Comparison of ENCODE assay signal across 10 cellular contexts in genomic region chr11:8209208-8209807, GRCh38. TPM values are rescaled to one million over a fixed set of nuclear protein-coding genes. Genes with fewer than 3 reads are reported as not detected.
A peak's percentile ranks its signal among the peaks of the same experiment; 100 is the strongest.
DNase-seq lines count a peak whose midpoint lies in the region; ATAC-seq and TF ChIP-seq lines count a peak whose summit lies in the region.
"Had no signal": no experiment of that assay in that cellular context is flagged by ENCODE, and none has a peak within 500 bp of the region (broad histone marks: within the 10 kb centered on the region; RNA-seq: fewer than 3 reads in every experiment).

No MANE protein-coding gene starts in this region.

- peak; percentile 15 to 30 for TF ChIP-seq CTCF in fibroblast of lung (conservative IDR thresholded peaks at IDR 0.05 in 1 of 2, IDR thresholded peaks at IDR 0.05 in 1 of 2; ENCODE audit: low read depth in 1 of 2, low read length in 2 of 2)

- H3K27me3 ChIP-seq in fibroblast of lung (ENCODE audit: control insufficient read depth, insufficient read depth, low read length) = peaks cover 3% of the 10 kb centered on the region

- H2AFZ ChIP-seq in fibroblast of lung (ENCODE audit: low read length) = no peak overlapping the region

- H3K4me2 ChIP-seq in fibroblast of lung (ENCODE audit: extremely low read depth, insufficient read depth, low read length) = no peak overlapping the region

- peak; percentile 54 for DNase-seq in activated CD4-positive, CD25-positive, alpha-beta regulatory T cell treated with anti-CD3 and anti-CD28 coated beads, Interleukin-2, amount 50 U/mL, for 72 hours
- DNase-seq in OCI-M1 (lab: John Stamatoyannopoulos, UW) (peak; percentile 64), fibroblast of lung (ENCODE audit: low read depth in 2 of 2) (no peak)
- DNase-seq in stimulated activated CD4-positive, alpha-beta T cell treated with anti-CD3 and anti-CD28 coated beads, Interleukin-4, amount 100 ng/mL, for 1 hour = peak; percentile 16
- DNase-seq: CD4-positive, alpha-beta T cell; psoas muscle had no signal

- no peaks in the 10 kb centered on the region for H3K79me2 ChIP-seq in fibroblast of lung (ENCODE audit: control insufficient read depth, insufficient read depth, low read length)

- H3K4me1 ChIP-seq in fibroblast of lung (ENCODE audit: control insufficient read depth, extremely low read depth, insufficient read depth, low read length) = no peaks in the 10 kb centered on the region
- H3K4me1 ChIP-seq: psoas muscle had no signal

- no peak for ATAC-seq in activated CD4-positive, CD25-positive, alpha-beta regulatory T cell treated with anti-CD3 and anti-CD28 coated beads, Interleukin-2, amount 50 U/mL, for 24 hours
- ATAC-seq in HG03159 (IDR thresholded peaks at IDR 0.05; ENCODE audit: unreplicated experiment) = no peak
- no peak for ATAC-seq in GM19395 (IDR thresholded peaks at IDR 0.05; ENCODE audit: unreplicated experiment)
- no peak for ATAC-seq in GM18502 (IDR thresholded peaks at IDR 0.05; ENCODE audit: poor library complexity, unreplicated experiment)
- ATAC-seq: psoas muscle had no signal

- no peaks in the 10 kb centered on the region for H4K20me1 ChIP-seq in fibroblast of lung (ENCODE audit: control insufficient read depth, extremely low read depth, insufficient read depth, low read length)

- H3K9me3 ChIP-seq in fibroblast of lung (ENCODE audit: control insufficient read depth, insufficient read depth, low read depth, low read length) = no peaks in the 10 kb centered on the region
- H3K9me3 ChIP-seq: psoas muscle had no signal

- no peak overlapping the region for H3K9ac ChIP-seq in fibroblast of lung (ENCODE audit: insufficient read depth, low read length)

- no peaks in the 10 kb centered on the region for H3K36me3 ChIP-seq in fibroblast of lung (ENCODE audit: control insufficient read depth, insufficient read depth, low read length)

- H3K27ac ChIP-seq in fibroblast of lung (ENCODE audit: insufficient read depth, low read length) = no peak overlapping the region
- H3K27ac ChIP-seq: psoas muscle had no signal

- no peak overlapping the region for H3K4me3 ChIP-seq in fibroblast of lung (replicated peaks in 1 of 4; ENCODE audit: control extremely low read depth in 1 of 4, insufficient read depth in 1 of 4, low read depth in 3 of 4, low read length in 4 of 4)
- H3K4me3 ChIP-seq: psoas muscle had no signal

RNA-seq across cellular contexts. Expression of gene RIC3, which starts 40.5 kb away (rescaled TPM):
- total RNA-seq in fibroblast of lung = not detected in 2 replicates
- not detected in 2 replicates for polyA plus RNA-seq in fibroblast of lung
- polyA plus RNA-seq in fibroblast of lung (2012) = not detected in 2 replicates
- polyA minus RNA-seq in fibroblast of lung (ENCODE audit: low replicate concordance) = not detected in 2 replicates

RNA-seq across cellular contexts. Expression of gene LMO1, which starts 54.4 kb away (rescaled TPM):
- total RNA-seq in fibroblast of lung = not detected in 2 replicates
- not detected in 2 replicates for polyA plus RNA-seq in fibroblast of lung
- polyA plus RNA-seq in fibroblast of lung (2012) = not detected in 2 replicates
- polyA minus RNA-seq in fibroblast of lung (ENCODE audit: low replicate concordance) = not detected in 2 replicates
- total RNA-seq: CD4-positive, alpha-beta T cell had no signal

Comparison
In these comparisons a context has a peak if more than half of its experiments do, and no peak if none do; other contexts are left out.
1. DNase-seq: peak in activated CD4-positive, CD25-positive, alpha-beta regulatory T cell treated with anti-CD3 and anti-CD28 coated beads, Interleukin-2, amount 50 U/mL, for 72 hours (single experiment), OCI-M1 (single experiment) and stimulated activated CD4-positive, alpha-beta T cell treated with anti-CD3 and anti-CD28 coated beads, Interleukin-4, amount 100 ng/mL, for 1 hour (single experiment); none in fibroblast of lung (0 of 2).